9 cellular contexts compared by ENCODE assay signal in the genomic region with DNA sequence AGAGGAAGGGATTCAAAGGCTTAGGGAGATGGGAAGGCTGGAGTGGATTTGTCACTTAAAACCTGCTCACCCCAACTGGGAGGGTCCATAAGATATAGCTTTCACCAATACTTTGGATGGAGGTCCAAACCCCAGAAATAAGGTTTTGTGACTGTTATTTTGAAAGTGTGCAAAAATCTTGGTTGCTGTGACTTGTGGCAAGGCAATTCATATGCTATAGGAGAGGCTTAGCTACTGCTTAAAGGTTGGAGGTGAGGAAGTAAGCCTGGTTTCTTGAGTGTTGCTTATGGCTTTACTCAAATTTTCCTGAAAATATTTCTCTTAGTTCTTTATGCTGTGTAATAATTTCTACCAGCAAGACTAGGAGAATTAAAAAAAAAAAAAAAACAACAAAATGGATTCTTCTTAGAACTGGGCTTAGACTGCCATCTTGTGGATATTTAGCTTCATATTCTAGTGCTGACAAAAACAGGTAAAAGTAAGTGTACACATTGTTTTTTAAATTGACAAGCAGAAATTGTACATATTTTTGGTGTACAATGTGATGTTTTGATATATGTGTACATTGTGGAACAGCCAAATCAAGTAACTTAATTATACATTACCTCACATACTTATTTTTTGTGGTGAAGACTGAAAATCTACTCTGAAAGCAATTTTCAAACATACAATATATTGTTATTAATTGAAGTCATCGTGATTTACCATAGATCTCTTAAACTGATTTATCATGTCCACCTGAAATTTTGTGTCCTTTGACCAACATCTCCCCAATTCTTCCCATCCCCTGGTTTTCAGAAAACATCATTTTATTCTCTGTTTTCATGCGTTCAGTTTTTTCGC. TPM values are rescaled to one million over a fixed set of nuclear protein-coding genes. Genes with fewer than 3 reads are reported as not detected.
DNase-seq lines count a peak whose midpoint lies in the region; ATAC-seq, FAIRE-seq and TF ChIP-seq lines count a peak whose summit lies in the region.
"Had no signal": no experiment of that assay in that cellular context is flagged by ENCODE, and none has a peak within 500 bp of the region (broad histone marks: within the 10 kb centered on the region; RNA-seq: fewer than 3 reads in every experiment).

No MANE protein-coding gene starts in this region.

- intact Hi-C loops in Calu3 (cut with micrococcal nuclease; ENCODE audit: unreplicated experiment) (loop anchor here (1.0 to 5.0 kb wide), 4 partner anchors 151 to 226 kb away; a partner anchor contains a TSS), right lobe of liver (cut with DNase I) (loop anchor here (10.0 kb wide), 1 partner anchor 151 kb away; a partner anchor contains a TSS), posterior cingulate gyrus (cut with DNase I) (loop anchor here (1.0 to 10.0 kb wide), 4 partner anchors 151 to 361 kb away; no protein-coding TSS in a partner anchor), posterior vena cava (cut with DNase I) (loop anchor here (5.0 to 10.0 kb wide), 2 partner anchors 154 to 279 kb away; a partner anchor contains a TSS)

- no peaks in the 10 kb centered on the region for H3K36me3 ChIP-seq in bronchial epithelial cell (ENCODE audit: control insufficient read depth, insufficient read depth, low read length)
- no peaks in the 10 kb centered on the region for H3K36me3 ChIP-seq in right lobe of liver
- H3K36me3 ChIP-seq: SJSA1 had no signal

- H3K27me3 Mint-ChIP-seq in Calu3 (ENCODE audit: unreplicated experiment) = no peaks in the 10 kb centered on the region

- BruUV-seq in Calu3 (replicated peaks; lab: Mats Ljungman, UMichigan) = no TSS peak

- no peaks in the 10 kb centered on the region for H3K9me3 ChIP-seq in right lobe of liver
- H3K9me3 ChIP-seq: SJSA1 had no signal

- TF ChIP-seq CTCF in Calu3 (IDR thresholded peaks at IDR 0.05; ENCODE audit: unreplicated experiment) = peak; percentile 50
- peak; percentile 11 for TF ChIP-seq CTCF in bronchial epithelial cell (IDR thresholded peaks at IDR 0.05; ENCODE audit: insufficient read depth, low read length, severe bottlenecking)
- peak; percentile 66 to 70 (median 68) for TF ChIP-seq CTCF in right lobe of liver (IDR thresholded peaks at IDR 0.05)

- no peak overlapping the region for H3K4me3 Mint-ChIP-seq in Calu3 (ENCODE audit: low read depth, unreplicated experiment)

- H3K27me3 ChIP-seq in bronchial epithelial cell (ENCODE audit: control insufficient read depth, insufficient read depth, low read length) (no peaks in the 10 kb centered on the region), right lobe of liver (no peaks in the 10 kb centered on the region)
- H3K27me3 ChIP-seq: SJSA1 had no signal

- peaks cover 28% of the 10 kb centered on the region for H3K4me1 Mint-ChIP-seq in Calu3 (ENCODE audit: low read depth, unreplicated experiment)

- WGBS in right lobe of liver (ENCODE audit: insufficient coverage, low coverage, low lambda C conversion rate, missing lambda C conversion rate) = 93% methylated on average over 3 of the region's 3 CpGs

- no peaks in the 10 kb centered on the region for H3K9me3 Mint-ChIP-seq in Calu3 (ENCODE audit: low read depth, unreplicated experiment)

- H3K27ac Mint-ChIP-seq in Calu3 (ENCODE audit: unreplicated experiment) = no peak overlapping the region

- TF ChIP-seq POLR2A in right lobe of liver (IDR thresholded peaks at IDR 0.05) = no peak

- no peak for FAIRE-seq in bronchial epithelial cell (lab: Jason Lieb, UNC)

- CTCF ChIA-PET in Calu3 (lab: Charles Lee) = interaction anchor here (0.7 to 2.3 kb wide), 14 partner anchors 8 to 251 kb away, joined by 3 to 23 read pairs (median 3); a partner anchor contains a TSS

- no peaks in the 10 kb centered on the region for H3K36me3 Mint-ChIP-seq in Calu3 (ENCODE audit: insufficient read depth, unreplicated experiment)

- DNase-seq in Calu3 (no peak), NCI-H774 (lab: John Stamatoyannopoulos, UW) (peak; percentile 46), bronchial epithelial cell (ENCODE audit: low read depth) (peak; percentile 69), right lobe of liver (no peak), posterior cingulate gyrus (no peak), posterior vena cava (ENCODE audit: low spot score) (no peak)

- H3K4me3 ChIP-seq in bronchial epithelial cell (ENCODE audit: low read depth, low read length) (no peak overlapping the region), right lobe of liver (no peak overlapping the region)
- H3K4me3 ChIP-seq: SJSA1 had no signal

- peak; percentile 40 for ATAC-seq in HG03342 (IDR thresholded peaks at IDR 0.05; ENCODE audit: unreplicated experiment)
- ATAC-seq in right lobe of liver = peak; percentile 73 to 82 (median 81)
- no peak for ATAC-seq in HG02798 (IDR thresholded peaks at IDR 0.05; ENCODE audit: poor library complexity, unreplicated experiment)

- H3K27ac ChIP-seq in right lobe of liver = no peak overlapping the region
- H3K27ac ChIP-seq: SJSA1 had no signal

- no peaks in the 10 kb centered on the region for H3K4me1 ChIP-seq in right lobe of liver

RNA-seq across cellular contexts. Expression of a gene that starts 23.0 kb away (rescaled TPM):
- total RNA-seq in Calu3 (2022) (not detected in 2 replicates), bronchial epithelial cell (not detected in 2 replicates), right lobe of liver (not detected), posterior vena cava (not detected)
- total RNA-seq: SJSA1 had no signal

RNA-seq across cellular contexts. Expression of a gene that starts 34.4 kb away (rescaled TPM):
- total RNA-seq in Calu3 (2022) = 23.5 and 23.6 TPM in 2 replicates
- total RNA-seq in bronchial epithelial cell = 0.53 and 1.2 TPM in 2 replicates
- 10 to 100 TPM; 17.2 to 58.1 (median 31.9) TPM for total RNA-seq in right lobe of liver
- total RNA-seq in posterior vena cava = 100 to 1,000 TPM in 1 of 2 donors, 10 to 100 TPM in 1; 96.6 to 157 TPM

RNA-seq across cellular contexts. Expression of a gene that starts 57.5 kb away (rescaled TPM):
- 0.17 and 2.3 TPM in 2 replicates for total RNA-seq in Calu3 (2022)
- total RNA-seq in bronchial epithelial cell = not detected in 2 replicates
- total RNA-seq in right lobe of liver = 1 to 10 TPM in 1 of 6 experiments, under 1 TPM in 3, not detected in 2; 0.26 to 1.0 (median 0.39) TPM
- 1 to 10 TPM; 1.0 to 1.2 TPM for total RNA-seq in posterior vena cava
- total RNA-seq: SJSA1 had no signal

Comparison
In these comparisons a context has a peak if more than half of its experiments do, and no peak if none do; other contexts are left out.
1. DNase-seq: peak in NCI-H774 (single experiment) and bronchial epithelial cell (single experiment); none in Calu3 (single experiment), right lobe of liver (0 of 3), posterior cingulate gyrus (0 of 10) and posterior vena cava (single experiment).
2. CTCF ChIP-seq: peak in every context shown above with its lines; median percentile 68 in right lobe of liver; 50 in Calu3; 11 in bronchial epithelial cell.